8 cellular contexts compared by ENCODE assay signal in genomic region chr3:149575213-149575961, GRCh38.
DNase-seq lines count a peak whose midpoint lies in the region; ATAC-seq, FAIRE-seq and TF ChIP-seq lines count a peak whose summit lies in the region.

No MANE protein-coding gene starts in this region.

- TF ChIP-seq POLR2A in thyroid gland (IDR thresholded peaks at IDR 0.05): no peak

- intact Hi-C loops in ascending aorta (cut with DNase I): loop anchor here (2.0 to 5.0 kb wide), 3 partner anchors 27 to 563 kb away; no protein-coding TSS in a partner anchor
- intact Hi-C loops in kidney (cut with DNase I): no loop called here
- intact Hi-C loops in thyroid gland (cut with DNase I): loop anchor here (10.0 kb wide), 1 partner anchor 79 kb away; the partner anchor contains the start of gene WWTR1

- H3K9ac ChIP-seq in kidney (ENCODE audit: low read length in 2 of 2): no peak overlapping the region

- H3K27me3 ChIP-seq in ascending aorta (no peaks in the 10 kb centered on the region), thyroid gland (no peaks in the 10 kb centered on the region)

- no peak for ATAC-seq in HG03175 (IDR thresholded peaks at IDR 0.05; ENCODE audit: unreplicated experiment)
- ATAC-seq in GM21529 (IDR thresholded peaks at IDR 0.05; ENCODE audit: unreplicated experiment): no peak

- DNase-seq in HT1080 (ENCODE audit: low read depth): peak; percentile 100
- DNase-seq in ascending aorta (ENCODE audit: low spot score in 2 of 2): peak; percentile 21 to 93
- no peak for DNase-seq in kidney
- DNase-seq in thyroid gland: peak; percentile 22 to 30
- no peak for DNase-seq in GM10266 (ENCODE audit: extremely low spot score)
- DNase-seq in NCI-H82 treated with DMSO at 0.1 percent for 48 hours (lab: John Stamatoyannopoulos, UW; ENCODE audit: unreplicated experiment): no peak

- WGBS in thyroid gland, 2 donors: 42 to 48% methylated on average over 7 of the region's 7 CpGs

- FAIRE-seq in kidney (lab: Jason Lieb, UNC): no peak

- H3K36me3 ChIP-seq in ascending aorta (no peaks in the 10 kb centered on the region), kidney (ENCODE audit: control insufficient read depth in 1 of 2, insufficient read depth in 2 of 2, low read length in 2 of 2) (no peaks in the 10 kb centered on the region), thyroid gland (no peaks in the 10 kb centered on the region)

- TF ChIP-seq CTCF in ascending aorta (IDR thresholded peaks at IDR 0.05) (no peak), kidney (IDR thresholded peaks at IDR 0.05; ENCODE audit: borderline replicate concordance, extremely low read depth, insufficient read depth) (no peak), thyroid gland (IDR thresholded peaks at IDR 0.05) (no peak), GM10266 (IDR thresholded peaks at IDR 0.05; ENCODE audit: control insufficient read depth, insufficient read depth, low read depth, missing control alignments) (no peak)

- H3K9me3 ChIP-seq in ascending aorta (no peaks in the 10 kb centered on the region), kidney (ENCODE audit: control insufficient read depth in 1 of 2, low read length in 2 of 2) (no peaks in the 10 kb centered on the region), thyroid gland (no peaks in the 10 kb centered on the region)

- H3K4me3 ChIP-seq in ascending aorta: peak overlapping the region in 1 of 2 donors; percentile 35
- H3K4me3 ChIP-seq in kidney (ENCODE audit: low read length in 2 of 2): no peak overlapping the region
- no peak overlapping the region for H3K4me3 ChIP-seq in thyroid gland (replicated peaks in 1 of 3)

- H3K4me1 ChIP-seq in ascending aorta (peaks cover 16 to 81% of the 10 kb centered on the region in 2 donors), kidney (ENCODE audit: control insufficient read depth in 1 of 2, insufficient read depth in 1 of 2, low read depth in 1 of 2, low read length in 2 of 2) (peaks cover 23 to 25% of the 10 kb centered on the region in 2 donors), thyroid gland (peaks cover 39 to 62% of the 10 kb centered on the region in 2 donors)

- H3K27ac ChIP-seq in ascending aorta (peak overlapping the region; percentile 93 to 94), kidney (ENCODE audit: low read depth in 2 of 2, low read length in 2 of 2) (peak overlapping the region; percentile 73 to 76), thyroid gland (peak overlapping the region; percentile 30 to 76 (median 70))

Comparison
In these comparisons a context has a peak if more than half of its experiments do, and no peak if none do; other contexts are left out.
1. DNase-seq: peak in HT1080 (single experiment), ascending aorta (2 of 2) and thyroid gland (2 of 2); none in kidney (single experiment), GM10266 (single experiment) and NCI-H82 treated with DMSO at 0.1 percent for 48 hours (single experiment).
2. Peak in every context shown above with its lines, with median percentiles within 50 percentile points of each other: H3K27ac ChIP-seq.